Comparison of ENCODE assay signal across 18 cellular contexts in genomic region chr1:109027841-109028240, GRCh38. TPM values are rescaled to one million over a fixed set of nuclear protein-coding genes. Genes with fewer than 3 reads are reported as not detected.
DNase-seq lines count a peak whose midpoint lies in the region; ATAC-seq and TF ChIP-seq lines count a peak whose summit lies in the region.
"Had no signal": no experiment of that assay in that cellular context is flagged by ENCODE, and none has a peak within 500 bp of the region (broad histone marks: within the 10 kb centered on the region; RNA-seq: fewer than 3 reads in every experiment).

No MANE protein-coding gene starts in this region.

- TF ChIP-seq CTCF in natural killer cell (IDR thresholded peaks at IDR 0.05) (peak; percentile 30), OCI-LY1 (IDR thresholded peaks at IDR 0.05; ENCODE audit: low read length) (peak; percentile 36)

- no peaks in the 10 kb centered on the region for H3K36me3 Mint-ChIP-seq in natural killer cell
- no peaks in the 10 kb centered on the region for H3K36me3 Mint-ChIP-seq in natural killer cell treated with Interleukin-12 subunit alpha and Interleukin-12 subunit beta and Interleukin-15 and Interleukin-18, amount 100 ng/mL, for 72 hours
- H3K36me3 Mint-ChIP-seq: activated CD4-positive, alpha-beta memory T cell treated with anti-CD3 and anti-CD28 coated beads for 36 hours had no signal

- H3K27me3 Mint-ChIP-seq in natural killer cell (ENCODE audit: low read depth in 2 of 2), result no peaks in the 10 kb centered on the region
- no peaks in the 10 kb centered on the region for H3K27me3 Mint-ChIP-seq in natural killer cell treated with Interleukin-12 subunit alpha and Interleukin-12 subunit beta and Interleukin-15 and Interleukin-18, amount 100 ng/mL, for 72 hours
- H3K27me3 Mint-ChIP-seq: activated CD4-positive, alpha-beta memory T cell treated with anti-CD3 and anti-CD28 coated beads for 36 hours had no signal

- no peaks in the 10 kb centered on the region for H3F3A ChIP-seq in OCI-LY1 (ENCODE audit: insufficient read depth, low read length)

- no peak overlapping the region for H3K4me3 ChIP-seq in OCI-LY1 (ENCODE audit: low read depth, low read length, poor library complexity, severe bottlenecking)
- H3K4me3 ChIP-seq: skin epidermis had no signal

- H3K4me1 ChIP-seq in OCI-LY1 (ENCODE audit: insufficient read depth, low read length, severe bottlenecking), result peaks cover 4% of the 10 kb centered on the region

- no peaks in the 10 kb centered on the region for H3K9me3 Mint-ChIP-seq in natural killer cell
- H3K9me3 Mint-ChIP-seq in natural killer cell treated with Interleukin-12 subunit alpha and Interleukin-12 subunit beta and Interleukin-15 and Interleukin-18, amount 100 ng/mL, for 72 hours, result no peaks in the 10 kb centered on the region
- H3K9me3 Mint-ChIP-seq: activated CD4-positive, alpha-beta memory T cell treated with anti-CD3 and anti-CD28 coated beads for 36 hours; activated T-helper 2 cell treated with anti-CD3 and anti-CD28 coated beads, Interferon-gamma antibody, Interleukin-2, Interleukin-4, amounts not matched to agents 10 μg/mL and 5 μg/mL and 100 μg/mL, durations not matched to agents 14 hours and 24 hours and 36 hours had no signal

- H3K4me2 ChIP-seq in OCI-LY1 (ENCODE audit: low read length), result no peak overlapping the region

- no peak overlapping the region for H3K27ac ChIP-seq in OCI-LY1 (ENCODE audit: low read depth, low read length, poor library complexity, severe bottlenecking)
- H3K27ac ChIP-seq: skin epidermis had no signal

- H3K9ac ChIP-seq in OCI-LY1 (ENCODE audit: low read length), result no peak overlapping the region

- no peak overlapping the region for H3K27ac Mint-ChIP-seq in natural killer cell
- no peak overlapping the region for H3K27ac Mint-ChIP-seq in natural killer cell treated with Interleukin-12 subunit alpha and Interleukin-12 subunit beta and Interleukin-15 and Interleukin-18, amount 100 ng/mL, for 72 hours
- H3K27ac Mint-ChIP-seq: activated CD4-positive, alpha-beta memory T cell treated with anti-CD3 and anti-CD28 coated beads for 36 hours; activated T-helper 2 cell treated with anti-CD3 and anti-CD28 coated beads, Interferon-gamma antibody, Interleukin-2, Interleukin-4, amounts not matched to agents 10 μg/mL and 5 μg/mL and 100 μg/mL, durations not matched to agents 14 hours and 24 hours and 36 hours had no signal

- no peaks in the 10 kb centered on the region for H3K36me3 ChIP-seq in OCI-LY1 (ENCODE audit: insufficient read depth, low read length)

- ATAC-seq in natural killer cell, result no peak
- no peak for ATAC-seq in natural killer cell treated with Interleukin-12 subunit alpha and Interleukin-12 subunit beta and Interleukin-15 and Interleukin-18, amount 100 ng/mL, for 72 hours
- no peak for ATAC-seq in HG03108 (IDR thresholded peaks at IDR 0.05; ENCODE audit: unreplicated experiment)
- no peak for ATAC-seq in HG02798 (IDR thresholded peaks at IDR 0.05; ENCODE audit: poor library complexity, unreplicated experiment)
- no peak for ATAC-seq in GM21528 (IDR thresholded peaks at IDR 0.05; ENCODE audit: low FRiP score, unreplicated experiment)

- no peaks in the 10 kb centered on the region for H3K4me1 Mint-ChIP-seq in natural killer cell
- H3K4me1 Mint-ChIP-seq in natural killer cell treated with Interleukin-12 subunit alpha and Interleukin-12 subunit beta and Interleukin-15 and Interleukin-18, amount 100 ng/mL, for 72 hours (ENCODE audit: low read depth in 2 of 2), result no peaks in the 10 kb centered on the region

- no peaks in the 10 kb centered on the region for H3K9me2 ChIP-seq in OCI-LY1 (ENCODE audit: low read depth, low read length)

- no peak overlapping the region for H2AFZ ChIP-seq in OCI-LY1 (ENCODE audit: low read length)

- DNase-seq in natural killer cell (no peak), fibroblast of peridontal ligament (ENCODE audit: extremely low read depth) (peak; percentile 5), NCI-H748 (lab: John Stamatoyannopoulos, UW; ENCODE audit: unreplicated experiment) (no peak)
- DNase-seq in natural killer cell treated with Interleukin-12 subunit alpha and Interleukin-12 subunit beta and Interleukin-15 and Interleukin-18, amount 100 ng/mL, for 72 hours (ENCODE audit: low spot score), result no peak
- DNase-seq: activated CD4-positive, alpha-beta memory T cell treated with anti-CD3 and anti-CD28 coated beads for 36 hours; aorta; dermis blood vessel endothelial cell; DMS53; NCI-H2107; NCI-H82; nucleus accumbens; Right ventricle myocardium superior had no signal

- H3K27me3 ChIP-seq in OCI-LY1 (ENCODE audit: insufficient read depth, low read length), result no peaks in the 10 kb centered on the region

- no peaks in the 10 kb centered on the region for H3K9me3 ChIP-seq in OCI-LY1 (ENCODE audit: low read length)

- no peak overlapping the region for H3K4me3 Mint-ChIP-seq in natural killer cell
- H3K4me3 Mint-ChIP-seq in natural killer cell treated with Interleukin-12 subunit alpha and Interleukin-12 subunit beta and Interleukin-15 and Interleukin-18, amount 100 ng/mL, for 72 hours, result no peak overlapping the region
- H3K4me3 Mint-ChIP-seq: activated CD4-positive, alpha-beta memory T cell treated with anti-CD3 and anti-CD28 coated beads for 36 hours had no signal

- peaks cover 6% of the 10 kb centered on the region; the same call in 1 of the 2 replicates for H3K79me2 ChIP-seq in OCI-LY1 (ENCODE audit: insufficient read depth, low read length)

- H4K20me1 ChIP-seq in OCI-LY1 (ENCODE audit: insufficient read depth, low read length), result no peaks in the 10 kb centered on the region

- intact Hi-C loops in natural killer cell (cut with micrococcal nuclease), result no loop called here

RNA-seq across cellular contexts. Expression of gene WDR47, which starts 14.1 kb away (rescaled TPM):
- 10 to 100 TPM; 15.7 to 21.3 (median 17.2) TPM for total RNA-seq in natural killer cell
- 10 to 100 TPM; 15.1 to 16.1 TPM for total RNA-seq in natural killer cell treated with Interleukin-12 subunit alpha and Interleukin-12 subunit beta and Interleukin-15 and Interleukin-18, amount 100 ng/mL, for 72 hours

RNA-seq across cellular contexts. Expression of gene TAF13, which starts 48.0 kb away (rescaled TPM):
- 10 to 100 TPM; 44.4 to 54.5 (median 47.2) TPM for total RNA-seq in natural killer cell
- total RNA-seq in natural killer cell treated with Interleukin-12 subunit alpha and Interleukin-12 subunit beta and Interleukin-15 and Interleukin-18, amount 100 ng/mL, for 72 hours, result 10 to 100 TPM; 28.1 to 42.3 TPM
